ENCODE assay signal across 15 cellular contexts in the genomic region with DNA sequence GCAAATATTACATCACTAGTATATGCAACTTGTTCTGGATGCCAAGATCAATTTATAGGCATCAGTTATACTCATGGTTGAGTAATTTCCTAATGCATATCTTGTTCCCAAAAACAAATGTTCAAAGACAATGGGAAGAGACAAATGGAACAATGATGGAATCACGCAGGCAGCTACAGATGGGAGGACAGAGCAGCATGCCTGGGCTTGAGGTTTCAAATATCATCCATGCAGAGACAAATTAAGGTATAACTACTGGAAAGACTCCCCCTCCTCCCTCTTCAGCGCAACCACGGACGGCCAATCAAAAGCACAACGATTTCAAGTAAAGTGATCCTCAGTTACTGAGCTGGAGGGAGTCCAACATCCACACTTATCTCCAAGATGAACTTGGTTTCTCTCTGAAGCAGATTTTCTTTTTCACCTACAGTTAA.
DNase-seq lines count a peak whose midpoint lies in the region; ATAC-seq and TF ChIP-seq lines count a peak whose summit lies in the region.
"Had no signal": no experiment of that assay in that cellular context is flagged by ENCODE, and none has a peak within 500 bp of the region (broad histone marks: within the 10 kb centered on the region; RNA-seq: fewer than 3 reads in every experiment).

No MANE protein-coding gene starts in this region.

- no peak overlapping the region for H3K4me2 ChIP-seq in smooth muscle cell

- peaks cover 3% of the 10 kb centered on the region; the same call in 1 of the 2 replicates for H3K4me1 Mint-ChIP-seq in WTC11

- POLR2A ChIA-PET in WTC11 (lab: Charles Lee) = no interaction called here

- no peak overlapping the region for H3K9ac ChIP-seq in smooth muscle cell (ENCODE audit: low read depth)

- no peak overlapping the region for H3K27ac Mint-ChIP-seq in WTC11
- H3K27ac Mint-ChIP-seq: T-helper 17 cell had no signal

- H3K36me3 ChIP-seq in left ventricle myocardium inferior (peaks cover 75% of the 10 kb centered on the region), RWPE2 (ENCODE audit: low read depth) (peaks cover 79% of the 10 kb centered on the region), smooth muscle cell (ENCODE audit: low read depth) (peaks cover 28% of the 10 kb centered on the region)

- H3K36me3 Mint-ChIP-seq in WTC11 = peaks cover 24% of the 10 kb centered on the region

- ATAC-seq in Right ventricle myocardium superior (ENCODE audit: poor library complexity) = peak; percentile 50
- ATAC-seq in RWPE2 (ENCODE audit: low read depth) = peak; percentile 95
- ATAC-seq in WTC11 = no peak
- ATAC-seq in HG02840 (IDR thresholded peaks at IDR 0.05; ENCODE audit: low FRiP score, unreplicated experiment) = no peak
- ATAC-seq: T-helper 17 cell had no signal

- WGBS in smooth muscle cell (ENCODE audit: low lambda C conversion rate) = 75% methylated on average over 5 of the region's 5 CpGs

- H3K4me3 ChIP-seq in left ventricle myocardium inferior (no peak overlapping the region), RWPE2 (ENCODE audit: severe bottlenecking) (no peak overlapping the region), foreskin fibroblast (ENCODE audit: low read depth in 1 of 2, low read length in 2 of 2) (no peak overlapping the region), smooth muscle cell (no peak overlapping the region)
- H3K4me3 ChIP-seq: coronary artery, GM12878 had no signal

- CTCF ChIA-PET in WTC11 (lab: Charles Lee) = no interaction called here

- DNase-seq in Right ventricle myocardium superior (no peak), left ventricle myocardium inferior (no peak), RWPE2 (ENCODE audit: low spot score) (peak; percentile 71), foreskin fibroblast (peak; percentile 44 to 62), smooth muscle cell (lab: John Stamatoyannopoulos, UW; ENCODE audit: unreplicated experiment) (no peak), T-helper 1 cell (no peak), WTC11 (ENCODE audit: low spot score) (no peak)
- DNase-seq: activated CD4-positive, alpha-beta T cell treated with anti-CD3 and anti-CD28 coated beads, Interleukin-2, amount 50 U/mL, for 4 hours; DND-41; NCI-H1930; stimulated activated naive CD4-positive, alpha-beta T cell; T-helper 17 cell had no signal

- H3K4me3 Mint-ChIP-seq in WTC11 = no peak overlapping the region
- H3K4me3 Mint-ChIP-seq: T-helper 17 cell had no signal

- peaks cover 88% of the 10 kb centered on the region for H3K79me2 ChIP-seq in smooth muscle cell (ENCODE audit: low read depth)

- intact Hi-C loops in Right ventricle myocardium superior (cut with DNase I) = no loop called here
- intact Hi-C loops in left ventricle myocardium inferior (cut with micrococcal nuclease) = no loop called here

- H3K27me3 Mint-ChIP-seq in WTC11 (ENCODE audit: low read depth) = no peaks in the 10 kb centered on the region
- H3K27me3 Mint-ChIP-seq: T-helper 17 cell had no signal

- H3K4me1 ChIP-seq in left ventricle myocardium inferior (peaks cover 23% of the 10 kb centered on the region), RWPE2 (ENCODE audit: insufficient read depth, poor library complexity, severe bottlenecking) (peaks cover 15% of the 10 kb centered on the region), smooth muscle cell (ENCODE audit: low read depth) (no peaks in the 10 kb centered on the region)

- H3K27me3 ChIP-seq in left ventricle myocardium inferior (ENCODE audit: low read depth) (no peaks in the 10 kb centered on the region), RWPE2 (ENCODE audit: insufficient read depth, poor library complexity, severe bottlenecking) (no peaks in the 10 kb centered on the region), smooth muscle cell (ENCODE audit: low read depth) (no peaks in the 10 kb centered on the region)

- H3F3A ChIP-seq in smooth muscle cell (ENCODE audit: low read depth) = peaks cover 20% of the 10 kb centered on the region

- H3K27ac ChIP-seq in left ventricle myocardium inferior (replicated peaks) (no peak overlapping the region), RWPE2 (ENCODE audit: poor library complexity, severe bottlenecking) (peak overlapping the region; percentile 76), smooth muscle cell (ENCODE audit: low read depth) (peak overlapping the region; percentile 30)
- H3K27ac ChIP-seq: coronary artery had no signal

- TF ChIP-seq CTCF in left ventricle myocardium inferior (IDR thresholded peaks at IDR 0.05; ENCODE audit: borderline replicate concordance) (no peak), RWPE2 (IDR thresholded peaks at IDR 0.05; ENCODE audit: poor library complexity, severe bottlenecking) (no peak), foreskin fibroblast (IDR thresholded peaks at IDR 0.05; ENCODE audit: low read depth, low read length) (no peak), smooth muscle cell (IDR thresholded peaks at IDR 0.05; ENCODE audit: borderline replicate concordance, insufficient read depth, poor library complexity, severe bottlenecking) (no peak), WTC11 (IDR thresholded peaks at IDR 0.05) (no peak)

- peaks cover 77% of the 10 kb centered on the region for H4K20me1 ChIP-seq in smooth muscle cell (ENCODE audit: low read depth)

- no peaks in the 10 kb centered on the region for H3K9me3 Mint-ChIP-seq in WTC11

- no peak overlapping the region for H2AFZ ChIP-seq in smooth muscle cell (ENCODE audit: low read depth)

- H3K9me3 ChIP-seq in left ventricle myocardium inferior (replicated peaks) (no peaks in the 10 kb centered on the region), RWPE2 (ENCODE audit: severe bottlenecking) (peaks cover 3% of the 10 kb centered on the region), smooth muscle cell (replicated peaks; ENCODE audit: low read depth) (no peaks in the 10 kb centered on the region)

TF ChIP-seq in WTC11, 78 proteins besides CTCF, POLR2A, EP300 and RAD21:
- TF ChIP-seq GTF2I (CRISPR knock-in tag; conservative IDR thresholded peaks at IDR 0.05) = no peak
- TF ChIP-seq ZBTB21 (CRISPR knock-in tag; IDR thresholded peaks at IDR 0.05; ENCODE audit: borderline replicate concordance) = no peak
- TF ChIP-seq GABPB1 (CRISPR knock-in tag; IDR thresholded peaks at IDR 0.05) = no peak
- TF ChIP-seq NFATC4 (CRISPR knock-in tag; IDR thresholded peaks at IDR 0.05) = no peak

Comparison
In these comparisons a context has a peak if more than half of its experiments do, and no peak if none do; other contexts are left out.
1. ATAC-seq: peak in Right ventricle myocardium superior (single experiment) and RWPE2 (single experiment); none in WTC11 (single experiment) and HG02840 (single experiment).
2. DNase-seq: peak in RWPE2 (single experiment) and foreskin fibroblast (2 of 2); none in Right ventricle myocardium superior (single experiment), left ventricle myocardium inferior (single experiment), smooth muscle cell (single experiment), T-helper 1 cell (0 of 5) and WTC11 (single experiment).